ENCODE assay signal across 8 cellular contexts in the genomic region with DNA sequence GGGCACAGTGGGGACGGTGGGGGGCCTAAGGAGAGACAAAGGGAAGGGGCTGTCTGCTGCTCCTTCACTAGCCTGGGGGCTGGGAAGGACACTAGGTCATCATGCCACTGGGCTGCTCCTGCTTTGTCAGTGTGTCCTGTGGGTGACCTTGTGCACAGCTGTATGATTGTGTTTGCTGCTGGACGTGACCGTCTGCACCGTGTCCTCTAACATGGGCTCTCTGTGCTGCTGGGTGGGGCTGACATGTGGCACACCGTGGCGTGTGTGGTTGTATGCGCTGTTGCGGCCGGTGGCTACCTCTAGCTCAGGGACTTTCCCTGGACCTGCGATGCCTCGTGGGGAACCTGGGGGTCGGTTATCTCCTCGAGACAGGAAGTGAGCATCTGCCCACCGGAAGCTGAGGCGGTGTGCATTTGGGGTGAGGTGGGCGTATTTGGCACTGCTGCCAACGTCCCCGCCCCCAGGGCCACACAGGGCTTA. TPM values are rescaled to one million over a fixed set of nuclear protein-coding genes. Genes with fewer than 3 reads are reported as not detected.
DNase-seq lines count a peak whose midpoint lies in the region; ATAC-seq and TF ChIP-seq lines count a peak whose summit lies in the region.

No MANE protein-coding gene starts in this region.

- H3K27ac Mint-ChIP-seq in activated naive CD4-positive, alpha-beta T cell treated with anti-CD3 and anti-CD28 coated beads for 36 hours, result no peak overlapping the region

- intact Hi-C loops in activated naive CD4-positive, alpha-beta T cell treated with anti-CD3 and anti-CD28 coated beads for 36 hours (cut with micrococcal nuclease), result no loop called here

- peaks cover 38% of the 10 kb centered on the region for H3K4me1 Mint-ChIP-seq in activated naive CD4-positive, alpha-beta T cell treated with anti-CD3 and anti-CD28 coated beads for 36 hours (ENCODE audit: low read depth)

- DNase-seq in DMS53 (lab: John Stamatoyannopoulos, UW) (peak; percentile 23), DMS53 treated with DMSO at 0.1 percent for 48 hours (lab: John Stamatoyannopoulos, UW; ENCODE audit: unreplicated experiment) (no peak), retina (peak; percentile 55), NCI-H1436 treated with DMSO at 0.1 percent for 48 hours (lab: John Stamatoyannopoulos, UW) (no peak), NCI-H774 (lab: John Stamatoyannopoulos, UW) (no peak)
- peak; percentile 52 for DNase-seq in activated naive CD4-positive, alpha-beta T cell treated with anti-CD3 and anti-CD28 coated beads for 36 hours

- peak overlapping the region; percentile 44 for H3K4me3 Mint-ChIP-seq in activated naive CD4-positive, alpha-beta T cell treated with anti-CD3 and anti-CD28 coated beads for 36 hours

- ATAC-seq in HG03280 (IDR thresholded peaks at IDR 0.05; ENCODE audit: unreplicated experiment), result no peak

- CTCF ChIA-PET in activated naive CD4-positive, alpha-beta T cell treated with anti-CD3 and anti-CD28 coated beads for 36 hours (lab: Charles Lee), result interaction anchor here (1.1 to 3.4 kb wide), 2 partner anchors 28 to 40 kb away, joined by 8 to 12 read pairs; no protein-coding TSS in a partner anchor

- H3K36me3 Mint-ChIP-seq in activated naive CD4-positive, alpha-beta T cell treated with anti-CD3 and anti-CD28 coated beads for 36 hours (ENCODE audit: low read depth), result no peaks in the 10 kb centered on the region

- H3K27me3 Mint-ChIP-seq in activated naive CD4-positive, alpha-beta T cell treated with anti-CD3 and anti-CD28 coated beads for 36 hours (ENCODE audit: low read depth), result no peaks in the 10 kb centered on the region

- no peaks in the 10 kb centered on the region for H3K9me3 Mint-ChIP-seq in activated naive CD4-positive, alpha-beta T cell treated with anti-CD3 and anti-CD28 coated beads for 36 hours

TF ChIP-seq in PFSK-1, 5 proteins besides CTCF, POLR2A, EP300 and RAD21:
- TF ChIP-seq, protein P1, sequence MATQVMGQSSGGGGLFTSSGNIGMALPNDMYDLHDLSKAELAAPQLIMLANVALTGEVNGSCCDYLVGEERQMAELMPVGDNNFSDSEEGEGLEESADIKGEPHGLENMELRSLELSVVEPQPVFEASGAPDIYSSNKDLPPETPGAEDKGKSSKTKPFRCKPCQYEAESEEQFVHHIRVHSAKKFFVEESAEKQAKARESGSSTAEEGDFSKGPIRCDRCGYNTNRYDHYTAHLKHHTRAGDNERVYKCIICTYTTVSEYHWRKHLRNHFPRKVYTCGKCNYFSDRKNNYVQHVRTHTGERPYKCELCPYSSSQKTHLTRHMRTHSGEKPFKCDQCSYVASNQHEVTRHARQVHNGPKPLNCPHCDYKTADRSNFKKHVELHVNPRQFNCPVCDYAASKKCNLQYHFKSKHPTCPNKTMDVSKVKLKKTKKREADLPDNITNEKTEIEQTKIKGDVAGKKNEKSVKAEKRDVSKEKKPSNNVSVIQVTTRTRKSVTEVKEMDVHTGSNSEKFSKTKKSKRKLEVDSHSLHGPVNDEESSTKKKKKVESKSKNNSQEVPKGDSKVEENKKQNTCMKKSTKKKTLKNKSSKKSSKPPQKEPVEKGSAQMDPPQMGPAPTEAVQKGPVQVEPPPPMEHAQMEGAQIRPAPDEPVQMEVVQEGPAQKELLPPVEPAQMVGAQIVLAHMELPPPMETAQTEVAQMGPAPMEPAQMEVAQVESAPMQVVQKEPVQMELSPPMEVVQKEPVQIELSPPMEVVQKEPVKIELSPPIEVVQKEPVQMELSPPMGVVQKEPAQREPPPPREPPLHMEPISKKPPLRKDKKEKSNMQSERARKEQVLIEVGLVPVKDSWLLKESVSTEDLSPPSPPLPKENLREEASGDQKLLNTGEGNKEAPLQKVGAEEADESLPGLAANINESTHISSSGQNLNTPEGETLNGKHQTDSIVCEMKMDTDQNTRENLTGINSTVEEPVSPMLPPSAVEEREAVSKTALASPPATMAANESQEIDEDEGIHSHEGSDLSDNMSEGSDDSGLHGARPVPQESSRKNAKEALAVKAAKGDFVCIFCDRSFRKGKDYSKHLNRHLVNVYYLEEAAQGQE (IDR thresholded peaks at IDR 0.05; ENCODE audit: insufficient read depth in 1 of 2, low read depth in 2 of 2, low read length in 2 of 2), result no peak
- no peak for TF ChIP-seq POLR2AphosphoS5 (IDR thresholded peaks at IDR 0.05; ENCODE audit: low read depth, low read length)
- TF ChIP-seq TAF1 (IDR thresholded peaks at IDR 0.05; ENCODE audit: borderline replicate concordance, insufficient read depth, low read length), result no peak
- TF ChIP-seq SIN3A (IDR thresholded peaks at IDR 0.05; ENCODE audit: borderline replicate concordance, insufficient read depth, low read length), result no peak
- TF ChIP-seq FOXP2 (optimal IDR thresholded peaks at IDR 0.05; ENCODE audit: borderline replicate concordance, extremely low read depth, extremely low read length, insufficient read depth), result peak; percentile 27

RNA-seq across cellular contexts. Expression of gene N4BP3, which starts 3.1 kb away (rescaled TPM):
- polyA plus RNA-seq in PFSK-1 (2012; ENCODE audit: insufficient read length, low read depth), result 1.0 TPM
- 1 to 10 TPM; 1.4 to 1.6 TPM for total RNA-seq in activated naive CD4-positive, alpha-beta T cell treated with anti-CD3 and anti-CD28 coated beads for 36 hours

RNA-seq across cellular contexts. Expression of gene RMND5B, which starts 14.4 kb away (rescaled TPM):
- polyA plus RNA-seq in PFSK-1 (2012; ENCODE audit: insufficient read length, low read depth), result 38.1 TPM
- total RNA-seq in activated naive CD4-positive, alpha-beta T cell treated with anti-CD3 and anti-CD28 coated beads for 36 hours, result 10 to 100 TPM; 26.0 to 26.7 TPM

RNA-seq across cellular contexts. Expression of gene NHP2, which starts 37.2 kb away (rescaled TPM):
- 304 TPM for polyA plus RNA-seq in PFSK-1 (2012; ENCODE audit: insufficient read length, low read depth)
- total RNA-seq in activated naive CD4-positive, alpha-beta T cell treated with anti-CD3 and anti-CD28 coated beads for 36 hours, result 100 to 1,000 TPM; 289 to 298 TPM

Comparison
In these comparisons a context has a peak if more than half of its experiments do, and no peak if none do; other contexts are left out.
1. DNase-seq: peak in DMS53 (single experiment), activated naive CD4-positive, alpha-beta T cell treated with anti-CD3 and anti-CD28 coated beads for 36 hours (single experiment) and retina (single experiment); none in DMS53 treated with DMSO at 0.1 percent for 48 hours (single experiment), NCI-H1436 treated with DMSO at 0.1 percent for 48 hours (single experiment) and NCI-H774 (single experiment).